19 cellular contexts compared by ENCODE assay signal in the genomic region with DNA sequence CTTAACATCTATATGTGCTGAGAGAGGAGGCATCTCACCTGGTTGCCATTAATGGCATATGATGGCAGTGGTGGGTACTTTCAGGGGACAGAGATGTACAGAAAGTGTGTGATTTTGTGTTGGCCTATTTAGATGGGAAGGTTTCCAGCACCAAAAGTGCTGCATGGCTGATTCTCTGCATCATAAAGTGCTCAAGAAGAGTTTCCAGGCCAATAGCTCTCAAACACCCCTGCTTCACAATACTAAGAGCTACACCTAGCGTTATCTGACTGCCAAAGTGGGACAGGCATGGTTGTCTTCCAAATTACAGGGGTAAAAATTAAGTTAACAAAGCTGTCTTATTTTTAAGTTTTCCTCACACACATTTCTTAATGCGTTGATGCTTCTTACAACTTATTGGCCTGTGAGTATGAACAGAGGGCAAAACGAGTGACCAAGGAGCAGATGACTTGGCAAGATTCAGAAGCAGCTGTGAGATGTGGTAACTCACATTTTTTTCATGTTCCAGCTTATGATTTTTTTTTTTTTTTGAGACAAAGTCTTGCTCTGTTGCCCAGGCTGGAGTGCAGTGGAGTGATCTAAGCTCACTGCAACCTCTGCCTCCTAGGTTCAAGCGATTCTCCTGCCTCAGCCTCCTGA. TPM values are rescaled to one million over a fixed set of nuclear protein-coding genes. Genes with fewer than 3 reads are reported as not detected.
DNase-seq lines count a peak whose midpoint lies in the region; ATAC-seq and TF ChIP-seq lines count a peak whose summit lies in the region.
"Had no signal": no experiment of that assay in that cellular context is flagged by ENCODE, and none has a peak within 500 bp of the region (broad histone marks: within the 10 kb centered on the region; RNA-seq: fewer than 3 reads in every experiment).

No MANE protein-coding gene starts in this region.

- H3K36me3 ChIP-seq in right atrium auricular region = no peaks in the 10 kb centered on the region
- H3K36me3 ChIP-seq: pancreas had no signal

- H3K4me1 ChIP-seq in right atrium auricular region = peaks cover 0 to 4% of the 10 kb centered on the region in 2 donors
- H3K4me1 ChIP-seq: pancreas had no signal

- peak overlapping the region; percentile 44 to 49 for H3K27ac ChIP-seq in right atrium auricular region
- H3K27ac ChIP-seq: C4-2B, hepatocyte, pancreas had no signal

- DNase-seq in GM04503 (ENCODE audit: low read depth) = peak; percentile 72
- peak; percentile 28 for DNase-seq in dedifferentiated amniotic fluid mesenchymal stem cell (ENCODE audit: extremely low spot score)
- no peak for DNase-seq in right atrium auricular region (ENCODE audit: low spot score)
- DNase-seq in stromal cell of bone marrow (ENCODE audit: low read depth) = peak; percentile 72
- DNase-seq in NCI-H2227 treated with DMSO at 0.1 percent for 48 hours (lab: John Stamatoyannopoulos, UW) = no peak
- DNase-seq in NCI-H2107 treated with DMSO at 0.1 percent for 48 hours (lab: John Stamatoyannopoulos, UW; ENCODE audit: unreplicated experiment) = no peak
- DNase-seq: activated CD4-positive, alpha-beta memory T cell treated with anti-CD3 and anti-CD28 coated beads for 36 hours; activated naive CD8-positive, alpha-beta T cell treated with anti-CD3 and anti-CD28 coated beads, Interleukin-2, amount 10 ng/mL, durations not matched to agents 7 days and 5 days; activated T-cell treated with anti-CD3 and anti-CD28 coated beads, Interleukin-2, amount 50 U/mL, for 4 hours; DMS79 treated with DMSO at 0.1 percent for 48 hours; left colon; NCI-H2081 treated with DMSO at 0.1 percent for 48 hours; NCI-H69; pancreas had no signal

- H3K9me3 ChIP-seq in right atrium auricular region = peaks cover 0 to 6% of the 10 kb centered on the region in 2 donors
- H3K9me3 ChIP-seq: pancreas had no signal

- TF ChIP-seq CTCF in right atrium auricular region (IDR thresholded peaks at IDR 0.05) = no peak

- H3K27me3 ChIP-seq in right atrium auricular region = no peaks in the 10 kb centered on the region
- H3K27me3 ChIP-seq: pancreas had no signal

- ATAC-seq in HG02571 (IDR thresholded peaks at IDR 0.05; ENCODE audit: unreplicated experiment) = no peak
- no peak for ATAC-seq in GM21447 (IDR thresholded peaks at IDR 0.05; ENCODE audit: unreplicated experiment)
- ATAC-seq: activated T-cell treated with anti-CD3 and anti-CD28 coated beads, Interleukin-2, amount 50 U/mL, for 4 hours; HepG2; left colon; pancreas had no signal

- no peak overlapping the region for H3K4me3 ChIP-seq in right atrium auricular region
- H3K4me3 ChIP-seq: hepatocyte, pancreas had no signal

RNA-seq across cellular contexts. Expression of gene VEPH1, which starts 41.4 kb away (rescaled TPM):
- total RNA-seq in right atrium auricular region = under 1 TPM; 0.48 to 0.86 TPM
- total RNA-seq: activated CD4-positive, alpha-beta memory T cell treated with anti-CD3 and anti-CD28 coated beads for 36 hours; activated naive CD8-positive, alpha-beta T cell treated with anti-CD3 and anti-CD28 coated beads, Interleukin-2, amount 10 ng/mL, durations not matched to agents 7 days and 5 days; HepG2 had no signal

Comparison
In these comparisons a context has a peak if more than half of its experiments do, and no peak if none do; other contexts are left out.
1. DNase-seq: peak in GM04503 (single experiment), dedifferentiated amniotic fluid mesenchymal stem cell (single experiment) and stromal cell of bone marrow (single experiment); none in right atrium auricular region (single experiment), NCI-H2227 treated with DMSO at 0.1 percent for 48 hours (single experiment) and NCI-H2107 treated with DMSO at 0.1 percent for 48 hours (single experiment).